ENCODE assay signal across 15 cellular contexts in the genomic region with DNA sequence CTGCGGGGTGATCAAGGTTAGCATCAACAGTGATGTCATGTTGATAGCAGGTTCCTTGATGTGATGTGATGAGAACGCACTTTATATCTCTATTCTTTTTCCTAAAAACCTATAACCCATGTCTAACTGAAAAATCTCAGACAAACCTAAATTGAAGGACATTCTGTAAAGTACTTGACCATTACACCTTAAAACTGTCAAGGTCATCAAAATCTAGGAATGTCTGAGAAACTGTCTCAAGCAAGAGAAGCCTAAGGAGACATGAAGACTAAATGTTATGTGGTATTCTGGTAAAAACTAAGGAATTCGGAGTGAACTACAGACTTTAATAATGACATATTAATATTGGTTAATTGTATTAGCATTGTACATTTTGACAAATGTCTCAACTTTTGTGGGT.
DNase-seq lines count a peak whose midpoint lies in the region; ATAC-seq, FAIRE-seq and TF ChIP-seq lines count a peak whose summit lies in the region.
"Had no signal": no experiment of that assay in that cellular context is flagged by ENCODE, and none has a peak within 500 bp of the region (broad histone marks: within the 10 kb centered on the region; RNA-seq: fewer than 3 reads in every experiment).

No MANE protein-coding gene starts in this region.

- TF ChIP-seq POLR2A in H54 (IDR thresholded peaks at IDR 0.05; ENCODE audit: low read depth, low read length) (no peak), K562 (conservative IDR thresholded peaks at IDR 0.05) (no peak)

- in situ Hi-C loops in K562 (cut with MboI), result no loop called here

- H3K9me3 Mint-ChIP-seq in nephron progenitor cell (peaks cover 8% of the 10 kb centered on the region), type B pancreatic cell (no peaks in the 10 kb centered on the region)
- H3K9me3 Mint-ChIP-seq: CD4-positive, alpha-beta T cell had no signal

- H3K4me2 ChIP-seq in K562 (ENCODE audit: insufficient read depth, low read length), result no peak overlapping the region

- H3K9ac ChIP-seq in K562 (ENCODE audit: insufficient read depth in 1 of 2, low read depth in 2 of 2, low read length in 2 of 2), result no peak overlapping the region
- H3K9ac ChIP-seq: GM23248 had no signal

- no peak overlapping the region for H2AFZ ChIP-seq in K562 (ENCODE audit: low read depth, low read length)
- H2AFZ ChIP-seq: GM23248 had no signal

- H3K4me3 Mint-ChIP-seq in nephron progenitor cell, result no peak overlapping the region
- no peak overlapping the region for H3K4me3 Mint-ChIP-seq in type B pancreatic cell
- H3K4me3 Mint-ChIP-seq: CD4-positive, alpha-beta T cell had no signal

- TF ChIP-seq CTCF in K562 (IDR thresholded peaks at IDR 0.05 in 2 of 3, conservative IDR thresholded peaks at IDR 0.05 in 1 of 3; ENCODE audit: insufficient read depth in 2 of 3, low read depth in 1 of 3, low read length in 3 of 3) (no peak), nephron progenitor cell (IDR thresholded peaks at IDR 0.05) (no peak), type B pancreatic cell (conservative IDR thresholded peaks at IDR 0.05) (no peak)

- no peak overlapping the region for H3K27ac ChIP-seq in K562 (ENCODE audit: extremely low read depth, low read depth, low read length)
- H3K27ac ChIP-seq: C4-2B, GM23248 had no signal

- POLR2A ChIA-PET in K562 (lab: Yijun Ruan, JAX), result interaction anchor here (1.0 kb wide), 1 partner anchor 12 kb away, joined by 3 read pairs; no protein-coding TSS in a partner anchor

- TF ChIP-seq RAD21 in K562 (CRISPR knock-in tag; conservative IDR thresholded peaks at IDR 0.05 in 1 of 2, IDR thresholded peaks at IDR 0.05 in 1 of 2), result no peak

- CTCF ChIA-PET in K562 (lab: Yijun Ruan, JAX; ENCODE audit: low intra/inter-chr PET ratio), result no interaction called here

- FAIRE-seq in H54 (lab: Jason Lieb, UNC) (peak; percentile 93), K562 (lab: Jason Lieb, UNC) (no peak)

- no peaks in the 10 kb centered on the region for H3K9me3 ChIP-seq in K562 (replicated peaks; ENCODE audit: control insufficient read depth, insufficient read depth, low read depth, low read length)

- H3K9me1 ChIP-seq in K562 (ENCODE audit: control insufficient read depth, insufficient read depth, low read length), result no peaks in the 10 kb centered on the region

- no peaks in the 10 kb centered on the region for H3K4me1 ChIP-seq in K562 (replicated peaks in 1 of 2; ENCODE audit: control insufficient read depth in 2 of 2, insufficient read depth in 2 of 2, low read length in 2 of 2)

- H3K79me2 ChIP-seq in K562 (ENCODE audit: control insufficient read depth, insufficient read depth, low read length), result no peaks in the 10 kb centered on the region

- peaks cover 26% of the 10 kb centered on the region for H3K4me1 Mint-ChIP-seq in nephron progenitor cell
- H3K4me1 Mint-ChIP-seq in type B pancreatic cell (ENCODE audit: unreplicated experiment), result peaks cover 18% of the 10 kb centered on the region

- ATAC-seq in K562 (no peak), GM18868 (IDR thresholded peaks at IDR 0.05; ENCODE audit: unreplicated experiment) (no peak)

- H3K27me3 Mint-ChIP-seq in nephron progenitor cell (ENCODE audit: low read depth, poor library complexity) (peaks cover 1% of the 10 kb centered on the region), type B pancreatic cell (no peaks in the 10 kb centered on the region)
- H3K27me3 Mint-ChIP-seq: CD4-positive, alpha-beta T cell had no signal

- DNase-seq in H54 (ENCODE audit: insufficient read length, low spot score), result no peak
- DNase-seq in K562 (ENCODE audit: extremely low read depth in 1 of 4, low spot score in 3 of 4), result no peak
- DNase-seq in nephron progenitor cell, result no peak
- DNase-seq in type B pancreatic cell (ENCODE audit: extremely low spot score, unreplicated experiment), result no peak
- DNase-seq in activated T-cell treated with anti-CD3 and anti-CD28 coated beads for 4 hours, result no peak
- no peak for DNase-seq in stimulated activated naive CD4-positive, alpha-beta T cell (lab: John Stamatoyannopoulos, UW)
- DNase-seq: AML-193; CD4-positive, alpha-beta T cell; DMS153; DMS79 treated with DMSO at 0.1 percent for 48 hours; GF-D8; GM23248; HCEC 1CT had no signal

- H3K36me3 Mint-ChIP-seq in nephron progenitor cell (ENCODE audit: low read depth) (peaks cover 8% of the 10 kb centered on the region), type B pancreatic cell (peaks cover 5% of the 10 kb centered on the region)

- H3K36me3 ChIP-seq in K562 (ENCODE audit: control insufficient read depth, insufficient read depth, low read length), result no peaks in the 10 kb centered on the region

- H3K27me3 ChIP-seq in K562 (ENCODE audit: control insufficient read depth in 2 of 2, insufficient read depth in 2 of 2, low read length in 2 of 2), result no peaks in the 10 kb centered on the region

- no peaks in the 10 kb centered on the region for H4K20me1 ChIP-seq in K562 (replicated peaks; ENCODE audit: control insufficient read depth, insufficient read depth, low read length)

- H3K4me3 ChIP-seq in K562, result no peak overlapping the region
- H3K4me3 ChIP-seq: GM23248 had no signal

- intact Hi-C loops in K562 (cut with micrococcal nuclease), result no loop called here

- WGBS in K562 (ENCODE audit: insufficient coverage, low coverage, missing lambda C conversion rate), result 30% methylated on average over 3 of the region's 3 CpGs

- peak overlapping the region; percentile 76 for H3K27ac Mint-ChIP-seq in nephron progenitor cell
- H3K27ac Mint-ChIP-seq in type B pancreatic cell, result peak overlapping the region; percentile 19
- H3K27ac Mint-ChIP-seq: CD4-positive, alpha-beta T cell had no signal

- BruUV-seq in K562 (replicated peaks; lab: Mats Ljungman, UMichigan), result no TSS peak

- TF ChIP-seq EP300 in K562 (IDR thresholded peaks at IDR 0.05; ENCODE audit: low read length), result no peak

TF ChIP-seq in K562, 482 proteins besides CTCF, POLR2A, EP300 and RAD21:
- TF ChIP-seq C11orf30 (IDR thresholded peaks at IDR 0.05; ENCODE audit: low read depth) (peak; percentile 63), KLF16 (IDR thresholded peaks at IDR 0.05) (no peak), MAFF (IDR thresholded peaks at IDR 0.05; ENCODE audit: low read length) (peak; percentile 64), MAFK (IDR thresholded peaks at IDR 0.05; ENCODE audit: low read length) (peak; percentile 30; the same call in 1 of the 2 replicates), ZNF316 (IDR thresholded peaks at IDR 0.05) (peak; percentile 87), SMC3 (conservative IDR thresholded peaks at IDR 0.05; ENCODE audit: insufficient read depth, low read depth, low read length) (no peak), PHB (CRISPR knock-in tag; IDR thresholded peaks at IDR 0.05) (no peak), MAFG (tag; conservative IDR thresholded peaks at IDR 0.05) (peak; percentile 25; the same call in 1 of the 2 replicates), ZNF24 (IDR thresholded peaks at IDR 0.05) (no peak)
- TF ChIP-seq, protein P1, sequence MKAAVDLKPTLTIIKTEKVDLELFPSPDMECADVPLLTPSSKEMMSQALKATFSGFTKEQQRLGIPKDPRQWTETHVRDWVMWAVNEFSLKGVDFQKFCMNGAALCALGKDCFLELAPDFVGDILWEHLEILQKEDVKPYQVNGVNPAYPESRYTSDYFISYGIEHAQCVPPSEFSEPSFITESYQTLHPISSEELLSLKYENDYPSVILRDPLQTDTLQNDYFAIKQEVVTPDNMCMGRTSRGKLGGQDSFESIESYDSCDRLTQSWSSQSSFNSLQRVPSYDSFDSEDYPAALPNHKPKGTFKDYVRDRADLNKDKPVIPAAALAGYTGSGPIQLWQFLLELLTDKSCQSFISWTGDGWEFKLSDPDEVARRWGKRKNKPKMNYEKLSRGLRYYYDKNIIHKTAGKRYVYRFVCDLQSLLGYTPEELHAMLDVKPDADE (conservative IDR thresholded peaks at IDR 0.05; ENCODE audit: control insufficient read depth, low read depth, low read length), result no peak
